In the genomic region with DNA sequence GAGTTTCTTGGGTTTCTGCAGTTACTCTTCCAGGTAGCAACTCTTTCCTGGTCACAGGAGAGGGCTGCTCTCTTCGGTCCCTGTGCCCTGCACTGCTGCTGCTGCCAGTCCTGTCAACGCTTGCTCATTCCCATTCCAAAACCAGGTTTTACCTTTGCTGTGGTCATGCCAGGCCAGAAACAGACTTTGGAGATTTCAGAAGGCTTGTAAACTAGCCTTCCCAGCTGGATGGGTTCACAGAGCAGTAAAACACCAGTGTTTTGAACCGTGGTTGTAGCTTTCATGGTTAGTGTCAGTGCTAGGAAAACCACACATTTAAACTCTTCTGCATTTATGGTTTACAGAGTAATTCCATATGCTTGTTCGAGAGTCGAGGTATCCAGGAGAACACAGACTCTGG, we compare ENCODE assay signal across 19 cellular contexts. TPM values are rescaled to one million over a fixed set of nuclear protein-coding genes. Genes with fewer than 3 reads are reported as not detected.
DNase-seq lines count a peak whose midpoint lies in the region; ATAC-seq and TF ChIP-seq lines count a peak whose summit lies in the region.
"Had no signal": no experiment of that assay in that cellular context is flagged by ENCODE, and none has a peak within 500 bp of the region (broad histone marks: within the 10 kb centered on the region; RNA-seq: fewer than 3 reads in every experiment).

No MANE protein-coding gene starts in this region.

- no peak for TF ChIP-seq POLR2A in adrenal gland (IDR thresholded peaks at IDR 0.05)
- no peak for TF ChIP-seq POLR2A in upper lobe of left lung (IDR thresholded peaks at IDR 0.05)

- H2AK5ac ChIP-seq in H9 (ENCODE audit: insufficient read length, low read length), result no peak overlapping the region

- no peak overlapping the region for H3K4me2 ChIP-seq in H9 (ENCODE audit: insufficient read depth, insufficient read length, low read length)

- ATAC-seq in naive thymus-derived CD4-positive, alpha-beta T cell, result no peak
- ATAC-seq in upper lobe of left lung (ENCODE audit: low FRiP score in 2 of 2), result no peak

- 0 out of 7 replicates have a peak overlapping the region, but pooled peaks of 1 of the 3 experiments have one; percentile 54 for H3K27ac Mint-ChIP-seq in H9
- H3K27ac Mint-ChIP-seq in naive thymus-derived CD4-positive, alpha-beta T cell, result peak overlapping the region in 5 of 9 donors; percentile 7 to 45 (median 22)

- H3K9me3 Mint-ChIP-seq in H9, result peaks cover 9 to 11% of the 10 kb centered on the region in 2 experiments
- H3K9me3 Mint-ChIP-seq in naive thymus-derived CD4-positive, alpha-beta T cell, result no peaks in the 10 kb centered on the region
- H3K9me3 Mint-ChIP-seq: CD4-positive, CD25-positive, alpha-beta regulatory T cell had no signal

- no peak for TF ChIP-seq EP300 in upper lobe of left lung (IDR thresholded peaks at IDR 0.05)

- H3K27me3 Mint-ChIP-seq in H9 (ENCODE audit: low read depth), result no peaks in the 10 kb centered on the region
- H3K27me3 Mint-ChIP-seq in naive thymus-derived CD4-positive, alpha-beta T cell, result no peaks in the 10 kb centered on the region
- H3K27me3 Mint-ChIP-seq: CD4-positive, CD25-positive, alpha-beta regulatory T cell had no signal

- H3K9me3 ChIP-seq in H9 (ENCODE audit: control insufficient read depth, low read depth, low read length), result no peaks in the 10 kb centered on the region
- H3K9me3 ChIP-seq in adrenal gland (replicated peaks in 1 of 3), result no peaks in the 10 kb centered on the region
- H3K9me3 ChIP-seq in naive thymus-derived CD4-positive, alpha-beta T cell (ENCODE audit: control insufficient read depth in 2 of 3, low read length in 3 of 3), result no peaks in the 10 kb centered on the region
- H3K9me3 ChIP-seq in upper lobe of left lung, result no peaks in the 10 kb centered on the region
- H3K9me3 ChIP-seq: Peyer's patch had no signal

- peaks cover 16 to 19% (median 16%) of the 10 kb centered on the region in 3 experiments; a peak in 5 of 7 replicates for H3K36me3 Mint-ChIP-seq in H9 (ENCODE audit: insufficient read depth in 1 of 3, low read depth in 3 of 3)
- H3K36me3 Mint-ChIP-seq in naive thymus-derived CD4-positive, alpha-beta T cell, result peaks cover 0 to 31% (median 6%) of the 10 kb centered on the region in 5 donors

- no peaks in the 10 kb centered on the region for H3K23me2 ChIP-seq in H9 (ENCODE audit: insufficient read length, low read depth, low read length, poor library complexity, severe bottlenecking)

- H4K20me1 ChIP-seq in H9 (ENCODE audit: control insufficient read depth, insufficient read depth, insufficient read length), result peaks cover 3% of the 10 kb centered on the region

- no peaks in the 10 kb centered on the region for H3K4me1 ChIP-seq in H9 (ENCODE audit: insufficient read depth, low read length)
- H3K4me1 ChIP-seq in adrenal gland (replicated peaks in 1 of 2), result peaks cover under 1 to 40% of the 10 kb centered on the region in 2 donors
- no peaks in the 10 kb centered on the region for H3K4me1 ChIP-seq in naive thymus-derived CD4-positive, alpha-beta T cell (ENCODE audit: control insufficient read depth in 2 of 2, insufficient read depth in 2 of 2, low read length in 2 of 2)
- peaks cover 6 to 14% (median 10%) of the 10 kb centered on the region in 4 donors for H3K4me1 ChIP-seq in upper lobe of left lung

- CTCF ChIA-PET in naive thymus-derived CD4-positive, alpha-beta T cell (lab: Charles Lee), result no interaction called here

- peaks cover 4% of the 10 kb centered on the region; the same call in 1 of the 2 replicates for H3K79me2 ChIP-seq in H9 (ENCODE audit: insufficient read depth, low read length)

- H2BK12ac ChIP-seq in H9 (ENCODE audit: insufficient read length, low read depth, low read length), result no peak overlapping the region

- H2AFZ ChIP-seq in H9 (ENCODE audit: low read length), result no peak overlapping the region
- H2AFZ ChIP-seq: GM23248 had no signal

- H4K5ac ChIP-seq in H9 (ENCODE audit: insufficient read length, low read depth, low read length), result no peak overlapping the region

- no peak overlapping the region for H3K4me3 Mint-ChIP-seq in H9
- H3K4me3 Mint-ChIP-seq in naive thymus-derived CD4-positive, alpha-beta T cell, result no peak overlapping the region

- WGBS in H9 (ENCODE audit: extremely low coverage, insufficient read length, low lambda C conversion rate), result no CpG with 5 or more reads among the region's 5 CpGs
- WGBS in adrenal gland, 4 donors, result 68 to 76% (median 72%) methylated on average over 5 of the region's 5 CpGs
- whole genome bisulfite sequencing in upper lobe of left lung, 2 donors, result 87 to 92% methylated on average over 5 of the region's 5 CpGs

- no peak overlapping the region for H3K18ac ChIP-seq in H9 (ENCODE audit: insufficient read length, low read depth, low read length)

- no peak overlapping the region for H2BK20ac ChIP-seq in H9 (ENCODE audit: low read depth, low read length, poor library complexity, severe bottlenecking)

- H4K8ac ChIP-seq in H9 (replicated peaks; ENCODE audit: insufficient read length, low read depth, low read length), result no peak overlapping the region

- DNase-seq in H9, result no peak
- no peak for DNase-seq in adrenal gland
- DNase-seq in naive thymus-derived CD4-positive, alpha-beta T cell, result no peak
- no peak for DNase-seq in stimulated activated CD4-positive, alpha-beta T cell treated with anti-CD3 and anti-CD28 coated beads, Interleukin-4, amount 100 ng/mL, for 1 hour
- no peak for DNase-seq in HCEC 1CT
- no peak for DNase-seq in GM20000 (ENCODE audit: low spot score)
- no peak for DNase-seq in upper lobe of left lung
- DNase-seq: AML-193; CD4-positive, CD25-positive, alpha-beta regulatory T cell; DND-41; GDM1; GM23248; MM.1S; NCI-H1105; NCI-H1694 treated with DMSO at 0.1 percent for 48 hours; NCI-H446; Peyer's patch; SHP77 treated with DMSO at 0.1 percent for 48 hours had no signal

- TF ChIP-seq CTCF in C4-2B (conservative IDR thresholded peaks at IDR 0.05), result no peak
- no peak for TF ChIP-seq CTCF in H9 (conservative IDR thresholded peaks at IDR 0.05)
- no peak for TF ChIP-seq CTCF in adrenal gland (IDR thresholded peaks at IDR 0.05)
- no peak for TF ChIP-seq CTCF in GM20000 (IDR thresholded peaks at IDR 0.05; ENCODE audit: extremely low read depth, missing control alignments)
- TF ChIP-seq CTCF in upper lobe of left lung (IDR thresholded peaks at IDR 0.05), result no peak

- H3K4me1 Mint-ChIP-seq in H9, result peaks cover 3% of the 10 kb centered on the region in 2 experiments; a peak in 1 of 4 replicates
- peaks cover 20 to 47% (median 39%) of the 10 kb centered on the region in 7 donors for H3K4me1 Mint-ChIP-seq in naive thymus-derived CD4-positive, alpha-beta T cell

- no peak overlapping the region for H3K9ac ChIP-seq in H9 (ENCODE audit: extremely low read depth, insufficient read length, low read length)
- H3K9ac ChIP-seq: GM23248 had no signal

- no peak overlapping the region for H4K91ac ChIP-seq in H9 (ENCODE audit: insufficient read length, low read depth, low read length)

- no peak overlapping the region for H2BK5ac ChIP-seq in H9 (ENCODE audit: insufficient read length, low read length)

- H3K23ac ChIP-seq in H9 (ENCODE audit: insufficient read length, low read depth, low read length), result peak overlapping the region; percentile 62

- peak overlapping the region; percentile 2; the same call in 1 of the 2 replicates for H3K27ac ChIP-seq in C4-2B
- H3K27ac ChIP-seq in H9 (ENCODE audit: insufficient read length, low read depth, low read length), result no peak overlapping the region
- peak overlapping the region in 3 of 5 donors; percentile 9 to 40 (median 22) for H3K27ac ChIP-seq in adrenal gland
- no peak overlapping the region for H3K27ac ChIP-seq in naive thymus-derived CD4-positive, alpha-beta T cell (ENCODE audit: low read depth, low read length)
- H3K27ac ChIP-seq in upper lobe of left lung, result no peak overlapping the region
- H3K27ac ChIP-seq: GM23248, Peyer's patch had no signal

- H2BK15ac ChIP-seq in H9 (ENCODE audit: low read depth, low read length), result no peak overlapping the region

- no peak overlapping the region for H3K56ac ChIP-seq in H9 (ENCODE audit: insufficient read length, low read depth, low read length)

- H3K79me1 ChIP-seq in H9 (ENCODE audit: insufficient read depth, low read depth, low read length, poor library complexity, severe bottlenecking), result peaks cover 18% of the 10 kb centered on the region

- H3K36me3 ChIP-seq in adrenal gland (replicated peaks in 1 of 2) (peaks cover 0 to 14% of the 10 kb centered on the region in 2 donors), upper lobe of left lung (peaks cover 0 to 12% (median 5%) of the 10 kb centered on the region in 4 donors)
- H3K36me3 ChIP-seq in naive thymus-derived CD4-positive, alpha-beta T cell (ENCODE audit: control insufficient read depth in 2 of 3, insufficient read depth in 3 of 3, low read length in 3 of 3), result peaks cover 0 to 19% (median 0%) of the 10 kb centered on the region in 3 experiments

- POLR2A ChIA-PET in naive thymus-derived CD4-positive, alpha-beta T cell (lab: Charles Lee), result interaction anchor here (1.3 kb wide), 1 partner anchor 1292 kb away, joined by 3 read pairs; no protein-coding TSS in a partner anchor

- H3K4me3 ChIP-seq in adrenal gland (no peak overlapping the region), upper lobe of left lung (no peak overlapping the region)
- H3K4me3 ChIP-seq in naive thymus-derived CD4-positive, alpha-beta T cell (ENCODE audit: low read length), result no peak overlapping the region
- H3K4me3 ChIP-seq: GM23248, Peyer's patch had no signal

- H3K4ac ChIP-seq in H9 (ENCODE audit: low read depth, low read length), result no peak overlapping the region

- no peak overlapping the region for H2BK120ac ChIP-seq in H9 (ENCODE audit: low read depth, low read length, poor library complexity, severe bottlenecking)

- H3K27me3 ChIP-seq in H9 (ENCODE audit: insufficient read depth, low read length) (no peaks in the 10 kb centered on the region), adrenal gland (no peaks in the 10 kb centered on the region), upper lobe of left lung (no peaks in the 10 kb centered on the region)
- H3K27me3 ChIP-seq in naive thymus-derived CD4-positive, alpha-beta T cell (ENCODE audit: control insufficient read depth in 2 of 2, insufficient read depth in 2 of 2, low read length in 2 of 2), result no peaks in the 10 kb centered on the region
- H3K27me3 ChIP-seq: Peyer's patch had no signal

- intact Hi-C loops in adrenal gland (cut with DNase I), result no loop called here
- intact Hi-C loops in naive thymus-derived CD4-positive, alpha-beta T cell (cut with micrococcal nuclease), result no loop called here

- H3T11ph ChIP-seq in H9 (ENCODE audit: low read length), result no peak overlapping the region

- H3K14ac ChIP-seq in H9 (ENCODE audit: insufficient read depth, low read length), result no peak overlapping the region

RNA-seq across cellular contexts. Expression of gene ARFGEF2, which starts 16.2 kb away (rescaled TPM):
- total RNA-seq in H9 (2021), result 16.6 and 16.7 TPM in 2 replicates
- total RNA-seq in adrenal gland, result 100 to 1,000 TPM in 2 of 8 donors, 10 to 100 TPM in 6; 52.8 to 128 (median 79.4) TPM
- 10 to 100 TPM; 17.1 to 80.3 (median 33.1) TPM for polyA plus RNA-seq in adrenal gland
- 10 to 100 TPM; 24.2 to 33.5 (median 30.1) TPM for total RNA-seq in naive thymus-derived CD4-positive, alpha-beta T cell
- polyA plus RNA-seq in naive thymus-derived CD4-positive, alpha-beta T cell, result 10 to 100 TPM; 10.1 to 12.0 TPM
- 10 to 100 TPM; 22.4 to 94.3 (median 32.2) TPM for total RNA-seq in upper lobe of left lung

Comparison
In these comparisons a context has a peak if more than half of its experiments do, and no peak if none do; other contexts are left out.
1. H3K27ac ChIP-seq: peak in C4-2B (single experiment) and adrenal gland (3 of 5); none in H9 (single experiment), naive thymus-derived CD4-positive, alpha-beta T cell (single experiment) and upper lobe of left lung (0 of 4).